In genomic region chr2:119136093-119136492, GRCh38 we compare ENCODE assay signal across 26 cellular contexts. TPM values are rescaled to one million over a fixed set of nuclear protein-coding genes. Genes with fewer than 3 reads are reported as not detected.
DNase-seq lines count a peak whose midpoint lies in the region; ATAC-seq and TF ChIP-seq lines count a peak whose summit lies in the region.
"Had no signal": no experiment of that assay in that cellular context is flagged by ENCODE, and none has a peak within 500 bp of the region (broad histone marks: within the 10 kb centered on the region; RNA-seq: fewer than 3 reads in every experiment).

No MANE protein-coding gene starts in this region.

- no peak overlapping the region for H4K91ac ChIP-seq in neuronal stem cell (ENCODE audit: low read depth, low read length, poor library complexity)

- no peak overlapping the region for H4K8ac ChIP-seq in neuronal stem cell (ENCODE audit: low read depth, low read length)

- H3K79me1 ChIP-seq in neuronal stem cell (ENCODE audit: low read depth, low read length), result no peaks in the 10 kb centered on the region

- H3K9me3 Mint-ChIP-seq in activated T-helper 2 cell treated with anti-CD3 and anti-CD28 coated beads, Interferon-gamma antibody, Interleukin-2, Interleukin-4, amounts not matched to agents 10 μg/mL and 5 μg/mL and 100 μg/mL, durations not matched to agents 14 hours and 24 hours and 36 hours, result no peaks in the 10 kb centered on the region
- H3K9me3 Mint-ChIP-seq: activated T-helper 1 cell treated with anti-CD3 and anti-CD28 coated beads, Interleukin-12 subunit alpha, Interleukin-12 subunit beta, Interleukin-2, Interleukin-4 antibody, amounts not matched to agents 30 ng/mL and 10 ng/mL and 1 ng/mL, durations not matched to agents 14 hours and 24 hours and 36 hours; nephron had no signal

- no peaks in the 10 kb centered on the region; the same call in 1 of the 2 replicates for H3K27me3 ChIP-seq in MG63
- H3K27me3 ChIP-seq in RWPE2 (ENCODE audit: insufficient read depth, poor library complexity, severe bottlenecking), result peaks cover 37% of the 10 kb centered on the region
- peaks cover 0 to 21% (median 0%) of the 10 kb centered on the region in 3 experiments for H3K27me3 ChIP-seq in neuronal stem cell (ENCODE audit: control insufficient read depth in 3 of 3, insufficient read depth in 3 of 3, low read depth in 1 of 3, low read length in 3 of 3)
- H3K27me3 ChIP-seq: BLaER1 treated with 17β-estradiol and CSF1 and Interleukin-3, amounts not matched to agents 10 nM and 100 nM; vagina had no signal

- no peak overlapping the region for H3K9ac ChIP-seq in neuronal stem cell (ENCODE audit: low read depth, low read length, poor library complexity)
- H3K9ac ChIP-seq: BLaER1 treated with 17β-estradiol and CSF1 and Interleukin-3, amounts not matched to agents 10 nM and 100 nM; KMS-11 had no signal

- peak overlapping the region; percentile 72 for H3K18ac ChIP-seq in neuronal stem cell (ENCODE audit: low read length)

- no peak overlapping the region for H2BK12ac ChIP-seq in neuronal stem cell (ENCODE audit: low read length)

- WGBS in neuronal stem cell (ENCODE audit: extremely low coverage in 2 of 2, insufficient read length in 2 of 2, insufficient replicate concordance in 1 of 2), 2 donors, result no CpG with 5 or more reads among the region's 7 CpGs

- no peak overlapping the region for H3K4me2 ChIP-seq in neuronal stem cell (ENCODE audit: insufficient read depth, low read length, poor library complexity, severe bottlenecking)
- H3K4me2 ChIP-seq: BLaER1 treated with 17β-estradiol and CSF1 and Interleukin-3, amounts not matched to agents 10 nM and 100 nM; KMS-11 had no signal

- H3K36me3 ChIP-seq in MG63 (no peaks in the 10 kb centered on the region), RWPE2 (ENCODE audit: low read depth) (no peaks in the 10 kb centered on the region), neuronal stem cell (replicated peaks in 1 of 2; ENCODE audit: control insufficient read depth in 2 of 2, insufficient read depth in 2 of 2, low read length in 2 of 2) (no peaks in the 10 kb centered on the region)
- H3K36me3 ChIP-seq: BLaER1 treated with 17β-estradiol and CSF1 and Interleukin-3, amounts not matched to agents 10 nM and 100 nM; vagina had no signal

- no peak for TF ChIP-seq CTCF in RWPE2 (IDR thresholded peaks at IDR 0.05; ENCODE audit: poor library complexity, severe bottlenecking)

- H2BK15ac ChIP-seq in neuronal stem cell (ENCODE audit: low read length), result no peak overlapping the region

- ATAC-seq in RWPE2 (ENCODE audit: low read depth), result peak; percentile 59; the same call in 2 of the 3 replicates
- ATAC-seq in GM19324 (IDR thresholded peaks at IDR 0.05; ENCODE audit: low FRiP score, unreplicated experiment), result no peak
- no peak for ATAC-seq in HG03460 (IDR thresholded peaks at IDR 0.05; ENCODE audit: unreplicated experiment)
- ATAC-seq: activated CD4-positive, CD25-positive, alpha-beta regulatory T cell treated with anti-CD3 and anti-CD28 coated beads, Interleukin-2, amount 50 U/mL, for 24 hours; left colon; SK-N-SH treated with all-trans-retinoic acid at 6 μM for 48 hours had no signal

- H3K4me1 Mint-ChIP-seq in activated T-helper 2 cell treated with anti-CD3 and anti-CD28 coated beads, Interferon-gamma antibody, Interleukin-2, Interleukin-4, amounts not matched to agents 10 μg/mL and 5 μg/mL and 100 μg/mL, durations not matched to agents 14 hours and 24 hours and 36 hours (ENCODE audit: low read depth), result no peaks in the 10 kb centered on the region
- H3K4me1 Mint-ChIP-seq: nephron had no signal

- no peak overlapping the region for H3K27ac Mint-ChIP-seq in activated T-helper 2 cell treated with anti-CD3 and anti-CD28 coated beads, Interferon-gamma antibody, Interleukin-2, Interleukin-4, amounts not matched to agents 10 μg/mL and 5 μg/mL and 100 μg/mL, durations not matched to agents 14 hours and 24 hours and 36 hours
- H3K27ac Mint-ChIP-seq: activated T-helper 1 cell treated with anti-CD3 and anti-CD28 coated beads, Interleukin-12 subunit alpha, Interleukin-12 subunit beta, Interleukin-2, Interleukin-4 antibody, amounts not matched to agents 30 ng/mL and 10 ng/mL and 1 ng/mL, durations not matched to agents 14 hours and 24 hours and 36 hours; nephron had no signal

- intact Hi-C loops in activated T-helper 2 cell treated with anti-CD3 and anti-CD28 coated beads, Interferon-gamma antibody, Interleukin-2, Interleukin-4, amounts not matched to agents 10 μg/mL and 5 μg/mL and 100 μg/mL, durations not matched to agents 14 hours and 24 hours and 36 hours (cut with micrococcal nuclease), result no loop called here

- no peak overlapping the region for H3K14ac ChIP-seq in neuronal stem cell (ENCODE audit: low read length)

- H3K27ac ChIP-seq in RWPE2 (ENCODE audit: poor library complexity, severe bottlenecking) (no peak overlapping the region), neuronal stem cell (replicated peaks; ENCODE audit: low read length) (no peak overlapping the region)
- H3K27ac ChIP-seq: BLaER1 treated with 17β-estradiol and CSF1 and Interleukin-3, amounts not matched to agents 10 nM and 100 nM; KMS-11; skin epidermis; vagina had no signal

- H2BK120ac ChIP-seq in neuronal stem cell (ENCODE audit: low read depth, low read length), result no peak overlapping the region

- no peak overlapping the region for H2BK5ac ChIP-seq in neuronal stem cell (ENCODE audit: low read length)

- H2AK5ac ChIP-seq in neuronal stem cell (ENCODE audit: low read depth, low read length), result no peak overlapping the region

- DNase-seq in NCI-H345 (lab: John Stamatoyannopoulos, UW) (peak; percentile 15), NCI-H345 treated with DMSO at 0.1 percent for 48 hours (lab: John Stamatoyannopoulos, UW; ENCODE audit: unreplicated experiment) (no peak), MG63 (peak; percentile 42), RWPE2 (ENCODE audit: low spot score) (no peak), neuronal stem cell (ENCODE audit: low spot score) (no peak)
- no peak for DNase-seq in activated T-helper 2 cell treated with anti-CD3 and anti-CD28 coated beads, Interferon-gamma antibody, Interleukin-2, Interleukin-4, amounts not matched to agents 10 μg/mL and 5 μg/mL and 100 μg/mL, durations not matched to agents 14 hours and 24 hours and 36 hours (ENCODE audit: low spot score)
- DNase-seq: left colon; midbrain; NCI-H1092 treated with DMSO at 0.1 percent for 48 hours; NCI-H2107; NCI-H82; stimulated activated CD4-positive, alpha-beta T cell treated with anti-CD3 and anti-CD28 coated beads, Interleukin-4, amount 100 ng/mL, for 1 hour; T1000 had no signal

- H3K4me1 ChIP-seq in RWPE2 (ENCODE audit: insufficient read depth, poor library complexity, severe bottlenecking) (no peaks in the 10 kb centered on the region), neuronal stem cell (ENCODE audit: control insufficient read depth in 2 of 2, insufficient read depth in 1 of 2, low read depth in 1 of 2, low read length in 2 of 2) (peaks cover 0 to 1% of the 10 kb centered on the region in 2 donors)
- H3K4me1 ChIP-seq: BLaER1 treated with 17β-estradiol and CSF1 and Interleukin-3, amounts not matched to agents 10 nM and 100 nM; vagina had no signal

- no peaks in the 10 kb centered on the region for H3K36me3 Mint-ChIP-seq in activated T-helper 2 cell treated with anti-CD3 and anti-CD28 coated beads, Interferon-gamma antibody, Interleukin-2, Interleukin-4, amounts not matched to agents 10 μg/mL and 5 μg/mL and 100 μg/mL, durations not matched to agents 14 hours and 24 hours and 36 hours (ENCODE audit: low read depth)

- H3K4me3 Mint-ChIP-seq in activated T-helper 2 cell treated with anti-CD3 and anti-CD28 coated beads, Interferon-gamma antibody, Interleukin-2, Interleukin-4, amounts not matched to agents 10 μg/mL and 5 μg/mL and 100 μg/mL, durations not matched to agents 14 hours and 24 hours and 36 hours (ENCODE audit: low read depth), result no peak overlapping the region
- H3K4me3 Mint-ChIP-seq: activated T-helper 1 cell treated with anti-CD3 and anti-CD28 coated beads, Interleukin-12 subunit alpha, Interleukin-12 subunit beta, Interleukin-2, Interleukin-4 antibody, amounts not matched to agents 30 ng/mL and 10 ng/mL and 1 ng/mL, durations not matched to agents 14 hours and 24 hours and 36 hours; nephron had no signal

- H3K9me3 ChIP-seq in MG63 (no peaks in the 10 kb centered on the region), RWPE2 (ENCODE audit: severe bottlenecking) (no peaks in the 10 kb centered on the region), neuronal stem cell (replicated peaks in 1 of 2; ENCODE audit: control insufficient read depth in 2 of 2, insufficient read depth in 1 of 2, low read depth in 1 of 2, low read length in 2 of 2) (no peaks in the 10 kb centered on the region)
- H3K9me3 ChIP-seq: BLaER1 treated with 17β-estradiol and CSF1 and Interleukin-3, amounts not matched to agents 10 nM and 100 nM; vagina had no signal

- H3K27me3 Mint-ChIP-seq in activated T-helper 2 cell treated with anti-CD3 and anti-CD28 coated beads, Interferon-gamma antibody, Interleukin-2, Interleukin-4, amounts not matched to agents 10 μg/mL and 5 μg/mL and 100 μg/mL, durations not matched to agents 14 hours and 24 hours and 36 hours (ENCODE audit: low read depth), result no peaks in the 10 kb centered on the region

- H2AFZ ChIP-seq in neuronal stem cell (ENCODE audit: low read length), result no peak overlapping the region

- no peak overlapping the region for H3K4ac ChIP-seq in neuronal stem cell (ENCODE audit: low read length)

- H3K23ac ChIP-seq in neuronal stem cell (ENCODE audit: low read depth, low read length, poor library complexity), result no peak overlapping the region

- H3K4me3 ChIP-seq in MG63, result no peak overlapping the region
- no peak overlapping the region for H3K4me3 ChIP-seq in RWPE2 (ENCODE audit: severe bottlenecking)
- no peak overlapping the region for H3K4me3 ChIP-seq in neuronal stem cell (ENCODE audit: low read length in 2 of 2)
- H3K4me3 ChIP-seq: BLaER1 treated with 17β-estradiol and CSF1 and Interleukin-3, amounts not matched to agents 10 nM and 100 nM; skin epidermis; vagina had no signal

RNA-seq across cellular contexts. Expression of gene C1QL2, which starts 22.5 kb away (rescaled TPM):
- total RNA-seq in MG63 (2014; rRNA removed; shearing (Covaris generic); ENCODE audit: low replicate concordance), result not detected in 2 replicates
- polyA plus RNA-seq in neuronal stem cell (2013, experiment 1 of 2), result 0.04 TPM
- polyA plus RNA-seq in neuronal stem cell (2013, experiment 2 of 2), result 0.01 TPM
- not detected in 2 replicates for total RNA-seq in activated T-helper 2 cell treated with anti-CD3 and anti-CD28 coated beads, Interferon-gamma antibody, Interleukin-2, Interleukin-4, amounts not matched to agents 10 μg/mL and 5 μg/mL and 100 μg/mL, durations not matched to agents 14 hours and 24 hours and 36 hours
- total RNA-seq: activated CD8-positive, alpha-beta memory T cell treated with anti-CD3 and anti-CD28 coated beads for 36 hours; activated T-helper 1 cell treated with anti-CD3 and anti-CD28 coated beads, Interleukin-12 subunit alpha, Interleukin-12 subunit beta, Interleukin-2, Interleukin-4 antibody, amounts not matched to agents 30 ng/mL and 10 ng/mL and 1 ng/mL, durations not matched to agents 14 hours and 24 hours and 36 hours; fibroblast of villous mesenchyme; left colon; posterior vena cava; vagina had no signal

Comparison
In these comparisons a context has a peak if more than half of its experiments do, and no peak if none do; other contexts are left out.
1. DNase-seq: peak in NCI-H345 (single experiment) and MG63 (single experiment); none in NCI-H345 treated with DMSO at 0.1 percent for 48 hours (single experiment), RWPE2 (single experiment), neuronal stem cell (single experiment) and activated T-helper 2 cell treated with anti-CD3 and anti-CD28 coated beads, Interferon-gamma antibody, Interleukin-2, Interleukin-4, amounts not matched to agents 10 μg/mL and 5 μg/mL and 100 μg/mL, durations not matched to agents 14 hours and 24 hours and 36 hours (single experiment).